13 cellular contexts compared by ENCODE assay signal in genomic region chr12:14959916-14960315, GRCh38. TPM values are rescaled to one million over a fixed set of nuclear protein-coding genes. Genes with fewer than 3 reads are reported as not detected.
DNase-seq lines count a peak whose midpoint lies in the region; ATAC-seq and TF ChIP-seq lines count a peak whose summit lies in the region.
"Had no signal": no experiment of that assay in that cellular context is flagged by ENCODE, and none has a peak within 500 bp of the region (broad histone marks: within the 10 kb centered on the region; RNA-seq: fewer than 3 reads in every experiment).

No MANE protein-coding gene starts in this region.

- H3K36me3 Mint-ChIP-seq in CD4-positive, alpha-beta memory T cell, result peaks cover 39 to 56% of the 10 kb centered on the region in 2 donors
- peaks cover 49% of the 10 kb centered on the region for H3K36me3 Mint-ChIP-seq in central memory CD8-positive, alpha-beta T cell (ENCODE audit: insufficient read depth)

- peaks cover 86% of the 10 kb centered on the region for H3K79me2 ChIP-seq in Loucy (ENCODE audit: insufficient read depth, low read length)

- H3K9me3 ChIP-seq in CD4-positive, alpha-beta memory T cell (ENCODE audit: control insufficient read depth in 1 of 2, low read length in 2 of 2), result no peaks in the 10 kb centered on the region
- H3K9me3 ChIP-seq in Loucy (ENCODE audit: insufficient read depth, low read depth, low read length) (no peaks in the 10 kb centered on the region), ovary (no peaks in the 10 kb centered on the region)

- no peak overlapping the region for H2AFZ ChIP-seq in Loucy (ENCODE audit: low read length)

- H3F3A ChIP-seq in Loucy (ENCODE audit: low read depth), result peaks cover 19% of the 10 kb centered on the region; the same call in 1 of the 2 replicates

- no peaks in the 10 kb centered on the region for H3K27me3 ChIP-seq in CD4-positive, alpha-beta memory T cell (ENCODE audit: insufficient read depth, low read length)
- peaks cover 9% of the 10 kb centered on the region for H3K27me3 ChIP-seq in Loucy (ENCODE audit: insufficient read depth, low read length, poor library complexity, severe bottlenecking)
- H3K27me3 ChIP-seq in ovary, result no peaks in the 10 kb centered on the region

- H3K27ac Mint-ChIP-seq in CD4-positive, alpha-beta memory T cell, result peak overlapping the region; percentile 97 to 99 (median 98)
- peak overlapping the region; percentile 100 for H3K27ac Mint-ChIP-seq in central memory CD8-positive, alpha-beta T cell (ENCODE audit: low read depth)

- peak overlapping the region; percentile 92 for H3K27ac ChIP-seq in CD4-positive, alpha-beta memory T cell (ENCODE audit: low read depth, low read length)
- H3K27ac ChIP-seq in ovary, result no peak overlapping the region

- no peak for TF ChIP-seq CTCF in Loucy (conservative IDR thresholded peaks at IDR 0.05; ENCODE audit: low read length)
- no peak for TF ChIP-seq CTCF in ovary (IDR thresholded peaks at IDR 0.05)

- peak overlapping the region; percentile 96 to 100 (median 99) for H3K4me3 Mint-ChIP-seq in CD4-positive, alpha-beta memory T cell
- H3K4me3 Mint-ChIP-seq in central memory CD8-positive, alpha-beta T cell, result peak overlapping the region; percentile 99

- H3K9me2 ChIP-seq in Loucy (replicated peaks; ENCODE audit: low read depth, low read length), result no peaks in the 10 kb centered on the region

- TF ChIP-seq EP300 in ovary (IDR thresholded peaks at IDR 0.05), result no peak

- H3K4me3 ChIP-seq in CD4-positive, alpha-beta memory T cell (ENCODE audit: low read length in 2 of 2), result peak overlapping the region; percentile 77 to 90
- H3K4me3 ChIP-seq in Loucy (ENCODE audit: low read length, poor library complexity, severe bottlenecking) (peak overlapping the region; percentile 79), ovary (peak overlapping the region; percentile 9)

- peak overlapping the region; percentile 99 for H3K9ac ChIP-seq in Loucy (ENCODE audit: low read depth, low read length, poor library complexity, severe bottlenecking)

- H3K4me1 ChIP-seq in CD4-positive, alpha-beta memory T cell (ENCODE audit: insufficient read depth, low read length), result peaks cover 63% of the 10 kb centered on the region
- H3K4me1 ChIP-seq in Loucy (ENCODE audit: insufficient read depth, low read length, poor library complexity, severe bottlenecking) (peaks cover 71% of the 10 kb centered on the region), ovary (ENCODE audit: insufficient read depth) (peaks cover 2% of the 10 kb centered on the region)

- POLR2A ChIA-PET in CD4-positive, alpha-beta memory T cell (lab: Charles Lee; ENCODE audit: partially characterized antibody), result interaction anchor here (1.0 to 11.8 kb wide), 13 partner anchors 8 to 594 kb away, joined by 3 to 224 read pairs (median 11); partner anchors contain the start of genes ATF7IP, C12orf60, ERP27 and PDE6H

- peaks cover 29 to 87% (median 46%) of the 10 kb centered on the region in 4 donors for H3K4me1 Mint-ChIP-seq in CD4-positive, alpha-beta memory T cell
- peaks cover 71% of the 10 kb centered on the region for H3K4me1 Mint-ChIP-seq in central memory CD8-positive, alpha-beta T cell

- H3K27me3 Mint-ChIP-seq in CD4-positive, alpha-beta memory T cell, result no peaks in the 10 kb centered on the region
- H3K27me3 Mint-ChIP-seq in central memory CD8-positive, alpha-beta T cell, result no peaks in the 10 kb centered on the region

- no peak for DNase-seq in CD4-positive, alpha-beta memory T cell
- no peak for DNase-seq in central memory CD8-positive, alpha-beta T cell (ENCODE audit: low spot score in 2 of 2)
- DNase-seq in ovary (no peak), HCEC 1CT (no peak)
- DNase-seq: DMS79 treated with DMSO at 0.1 percent for 48 hours; effector CD8-positive, alpha-beta T cell; NCI-H1436; RPMI8226 had no signal

- peaks cover 4% of the 10 kb centered on the region for H3K36me3 ChIP-seq in CD4-positive, alpha-beta memory T cell (ENCODE audit: insufficient read depth, low read length)
- H3K36me3 ChIP-seq in Loucy (ENCODE audit: insufficient read depth, low read length) (peaks cover 9% of the 10 kb centered on the region; the same call in 1 of the 2 replicates), ovary (no peaks in the 10 kb centered on the region)

- CTCF ChIA-PET in CD4-positive, alpha-beta memory T cell (lab: Charles Lee; ENCODE audit: partially characterized antibody), result interaction anchor here (1.3 to 1.9 kb wide), 5 partner anchors 9 to 189 kb away, joined by 4 to 11 read pairs (median 6); partner anchors contain the start of gene ERP27

- H4K20me1 ChIP-seq in Loucy (ENCODE audit: insufficient read depth, low read length, poor library complexity, severe bottlenecking), result peaks cover 59% of the 10 kb centered on the region

- no peak for ATAC-seq in central memory CD8-positive, alpha-beta T cell (replicated peaks; ENCODE audit: extremely low read depth, poor library complexity, severe bottlenecking)
- ATAC-seq in HG02571 (IDR thresholded peaks at IDR 0.05; ENCODE audit: unreplicated experiment) (no peak), HG03135 (IDR thresholded peaks at IDR 0.05; ENCODE audit: unreplicated experiment) (no peak), GM18517 (IDR thresholded peaks at IDR 0.05; ENCODE audit: unreplicated experiment) (no peak)

- 87 to 90% (median 88%) methylated on average over 3 of the region's 3 CpGs for WGBS in ovary, 3 donors

- peak overlapping the region; percentile 93 for H3K4me2 ChIP-seq in Loucy (ENCODE audit: low read depth, low read length, poor library complexity, severe bottlenecking)

- TF ChIP-seq POLR2A in ovary (IDR thresholded peaks at IDR 0.05), result no peak

- H3K9me3 Mint-ChIP-seq in CD4-positive, alpha-beta memory T cell, result peaks cover 0 to 2% (median 0%) of the 10 kb centered on the region in 8 donors
- H3K9me3 Mint-ChIP-seq in central memory CD8-positive, alpha-beta T cell, result no peaks in the 10 kb centered on the region

- intact Hi-C loops in CD4-positive, alpha-beta memory T cell (cut with micrococcal nuclease), result loop anchor here (10.0 kb wide), 2 partner anchors 565 to 925 kb away; partner anchors contain the start of gene STRAP
- intact Hi-C loops in ovary (cut with DNase I), result loop anchor here in 3 of 4 donors (5.0 to 10.0 kb wide), 3 partner anchors 65 to 1168 kb away; no protein-coding TSS in a partner anchor

RNA-seq across cellular contexts. Expression of gene ARHGDIB, which starts 1.5 kb away (rescaled TPM):
- total RNA-seq in CD4-positive, alpha-beta memory T cell, result 100 to 1,000 TPM; 717 to 768 TPM
- polyA plus RNA-seq in CD4-positive, alpha-beta memory T cell, result 1,000 to 10,000 TPM; 2,962 to 4,406 TPM
- total RNA-seq in ovary, result 10 to 100 TPM; 16.0 to 77.7 (median 32.4) TPM
- polyA plus RNA-seq in ovary, result 100 to 1,000 TPM in 1 of 2 donors, 10 to 100 TPM in 1; 36.6 to 212 TPM

RNA-seq across cellular contexts. Expression of gene PDE6H, which starts 12.9 kb away (rescaled TPM):
- not detected for total RNA-seq in CD4-positive, alpha-beta memory T cell
- not detected for polyA plus RNA-seq in CD4-positive, alpha-beta memory T cell
- not detected for total RNA-seq in ovary
- polyA plus RNA-seq in ovary, result not detected
- total RNA-seq: urinary bladder had no signal
- polyA plus RNA-seq: urinary bladder had no signal

RNA-seq across cellular contexts. Expression of gene ERP27, which starts 21.6 kb away (rescaled TPM):
- total RNA-seq in CD4-positive, alpha-beta memory T cell, result 10 to 100 TPM in 1 of 2 experiments, 1 to 10 TPM in 1; 9.3 to 11.5 TPM
- 1 to 10 TPM; 3.4 to 4.5 TPM for polyA plus RNA-seq in CD4-positive, alpha-beta memory T cell
- total RNA-seq in ovary, result 10 to 100 TPM in 1 of 7 donors, 1 to 10 TPM in 4, under 1 TPM in 1, not detected in 1; 0.35 to 83.8 (median 1.9) TPM
- 1 to 10 TPM in 1 of 2 donors, under 1 TPM in 1; 0.64 to 2.0 TPM for polyA plus RNA-seq in ovary

Comparison
In these comparisons a context has a peak if more than half of its experiments do, and no peak if none do; other contexts are left out.
1. H3K4me3 ChIP-seq: peak in every context shown above with its lines; median percentile 84 in CD4-positive, alpha-beta memory T cell; 79 in Loucy; 9 in ovary.
2. RNA of gene ARHGDIB, which starts 1.5 kb away (total RNA-seq): 717 to 768 TPM in CD4-positive, alpha-beta memory T cell; 16.0 to 77.7 TPM in ovary; every median in the first group is over 4 times any median in the second.